ENCODE assay signal across 29 cellular contexts in genomic region chrX:46072372-46072771, GRCh38.
"Had no signal": no experiment of that assay in that cellular context is flagged by ENCODE, and none has a peak within 500 bp of the region (broad histone marks: within the 10 kb centered on the region; RNA-seq: fewer than 3 reads in every experiment).

No MANE protein-coding gene starts in this region.

- H3K4me1 ChIP-seq: colonic mucosa, esophagus muscularis mucosa, esophagus squamous epithelium, foreskin keratinocyte, gastrocnemius medialis, gastroesophageal sphincter, heart left ventricle, heart right ventricle had no signal

- DNase-seq: colonic mucosa; cortex of kidney; dermis blood vessel endothelial cell; dorsolateral prefrontal cortex; effector CD4-positive, alpha-beta T cell; effector CD8-positive, alpha-beta T cell; effector memory CD4-positive, alpha-beta T cell; effector memory CD8-positive, alpha-beta T cell; endodermal cell; erythroblast; esophagus squamous epithelium; foreskin fibroblast; foreskin melanocyte; gastrocnemius medialis; glutamatergic neuron; head of caudate nucleus; heart left ventricle; heart right ventricle had no signal

- H3K27ac ChIP-seq: colonic mucosa, coronary artery, dorsolateral prefrontal cortex, epithelial cell of prostate, esophagus muscularis mucosa, esophagus squamous epithelium, foreskin keratinocyte, gastrocnemius medialis, gastroesophageal sphincter, heart left ventricle, heart right ventricle, hepatocyte had no signal

- H3K4me3 Mint-ChIP-seq: dendritic cell treated with granulocyte-macrophage colony-stimulating factor and Interleukin-4, amounts not matched to agents 40 ng/mL and 50 ng/mL, for 4 days; effector memory CD8-positive, alpha-beta T cell; endodermal cell had no signal

- H3K27me3 Mint-ChIP-seq: dendritic cell treated with granulocyte-macrophage colony-stimulating factor and Interleukin-4, amounts not matched to agents 40 ng/mL and 50 ng/mL, for 4 days had no signal

- H2AFZ ChIP-seq: hepatocyte had no signal

- FAIRE-seq: endometrium, endothelial cell of umbilical vein, frontal cortex had no signal

- H3K79me2 ChIP-seq: hepatocyte had no signal

- H3K27me3 ChIP-seq: colonic mucosa, esophagus muscularis mucosa, esophagus squamous epithelium, foreskin keratinocyte, gastrocnemius medialis, gastroesophageal sphincter, heart left ventricle, heart right ventricle, hepatocyte had no signal

- ATAC-seq: effector memory CD8-positive, alpha-beta T cell; esophagus mucosa; foreskin keratinocyte; gastrocnemius medialis; gastroesophageal sphincter; heart left ventricle; heart right ventricle had no signal

- H3K36me3 ChIP-seq: colonic mucosa, esophagus muscularis mucosa, esophagus squamous epithelium, gastrocnemius medialis, gastroesophageal sphincter, heart left ventricle, heart right ventricle had no signal

- H3K27ac Mint-ChIP-seq: dendritic cell treated with granulocyte-macrophage colony-stimulating factor and Interleukin-4, amounts not matched to agents 40 ng/mL and 50 ng/mL, for 4 days; effector memory CD8-positive, alpha-beta T cell; endodermal cell had no signal

- H3K9me3 ChIP-seq: colonic mucosa, esophagus squamous epithelium, gastrocnemius medialis, gastroesophageal sphincter had no signal

- H3K4me1 Mint-ChIP-seq: endodermal cell had no signal

- H3K4me3 ChIP-seq: colonic mucosa, coronary artery, dorsolateral prefrontal cortex, esophagus muscularis mucosa, esophagus squamous epithelium, gastrocnemius medialis, gastroesophageal sphincter, heart left ventricle, heart right ventricle, hepatocyte had no signal

- H3K4me2 ChIP-seq: hepatocyte had no signal

- H3K9me3 Mint-ChIP-seq: effector memory CD8-positive, alpha-beta T cell had no signal
